In the genomic region with DNA sequence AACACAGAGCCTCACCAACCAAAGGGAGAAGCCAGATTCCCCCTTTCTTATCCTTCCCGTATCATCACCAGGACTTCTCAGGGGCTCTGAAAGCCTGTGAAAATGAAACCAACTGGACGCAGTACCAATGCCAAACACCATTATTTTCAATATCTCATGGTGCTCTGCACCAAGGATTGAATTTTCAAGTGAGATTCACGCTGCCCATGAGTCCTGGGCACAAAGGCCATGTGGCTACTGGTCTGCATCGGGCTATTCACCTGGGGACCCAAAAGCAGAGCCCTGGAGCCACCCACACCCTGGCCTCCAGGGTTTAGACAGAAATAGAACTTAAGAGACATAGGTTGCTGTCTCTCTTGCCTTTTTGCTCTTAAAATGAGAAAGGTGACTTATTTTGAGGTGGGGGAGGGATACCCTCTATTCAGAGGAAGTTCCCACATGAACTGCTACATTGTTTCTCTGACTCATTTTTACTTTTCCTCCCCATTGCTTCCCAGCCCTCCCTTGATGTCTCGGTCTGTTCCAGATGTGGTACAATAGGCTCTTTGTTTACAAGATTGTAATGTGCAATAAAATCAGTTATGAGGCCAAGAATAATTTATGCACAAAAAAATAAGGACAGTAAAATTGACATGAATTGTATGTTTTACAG, we compare ENCODE assay signal across 8 cellular contexts. TPM values are rescaled to one million over a fixed set of nuclear protein-coding genes. Genes with fewer than 3 reads are reported as not detected.
DNase-seq lines count a peak whose midpoint lies in the region; ATAC-seq and TF ChIP-seq lines count a peak whose summit lies in the region.

No MANE protein-coding gene starts in this region.

- H3K9me3 Mint-ChIP-seq in mesothelial cell of epicardium: peaks cover 4% of the 10 kb centered on the region

- no peaks in the 10 kb centered on the region for H3K27me3 Mint-ChIP-seq in mesothelial cell of epicardium (ENCODE audit: low read depth)

- no peak overlapping the region for H3K4me3 ChIP-seq in colonic mucosa

- H3K9me3 ChIP-seq in KOPT-K1 (ENCODE audit: insufficient read depth, low read length, poor library complexity, severe bottlenecking): no peaks in the 10 kb centered on the region
- no peaks in the 10 kb centered on the region for H3K9me3 ChIP-seq in colonic mucosa

- peaks cover 64% of the 10 kb centered on the region for H3K4me1 Mint-ChIP-seq in mesothelial cell of epicardium

- peak overlapping the region; percentile 13 for H3K27ac Mint-ChIP-seq in mesothelial cell of epicardium

- intact Hi-C loops in colonic mucosa (cut with DNase I): no loop called here

- H3K36me3 Mint-ChIP-seq in mesothelial cell of epicardium: peaks cover 4% of the 10 kb centered on the region

- H3K27ac ChIP-seq in KOPT-K1 (ENCODE audit: low read depth, low read length, poor library complexity, severe bottlenecking) (peak overlapping the region; percentile 85), colonic mucosa (peak overlapping the region; percentile 26)

- H3K4me1 ChIP-seq in colonic mucosa: no peaks in the 10 kb centered on the region

- H3K4me3 Mint-ChIP-seq in mesothelial cell of epicardium: no peak overlapping the region

- H3K36me3 ChIP-seq in KOPT-K1 (ENCODE audit: insufficient read depth, low read length): no peaks in the 10 kb centered on the region
- H3K36me3 ChIP-seq in colonic mucosa: no peaks in the 10 kb centered on the region

- ATAC-seq in HG03159 (IDR thresholded peaks at IDR 0.05; ENCODE audit: unreplicated experiment) (no peak), HG02981 (IDR thresholded peaks at IDR 0.05; ENCODE audit: unreplicated experiment) (no peak)

- in situ Hi-C loops in GM13977 (cut with MboI; ENCODE audit: low pct_unique_long_range_greater_than_20kb, low sequenced_read_pairs, unreplicated experiment): no loop called here

- H3K9ac ChIP-seq in colonic mucosa (ENCODE audit: low read depth in 2 of 2, low read length in 2 of 2): no peak overlapping the region

- peak; percentile 70 for DNase-seq in A172 (ENCODE audit: low spot score)
- no peak for DNase-seq in colonic mucosa
- DNase-seq in mesothelial cell of epicardium (ENCODE audit: low spot score in 2 of 2, unreplicated experiment in 2 of 2): no peak
- DNase-seq in GM13977 (ENCODE audit: low spot score): no peak
- DNase-seq in NCI-H2107 (lab: John Stamatoyannopoulos, UW): no peak

- TF ChIP-seq CTCF in colonic mucosa (IDR thresholded peaks at IDR 0.05) (no peak), mesothelial cell of epicardium (IDR thresholded peaks at IDR 0.05; ENCODE audit: unreplicated experiment) (no peak), GM13977 (IDR thresholded peaks at IDR 0.05; ENCODE audit: extremely low read depth, insufficient read depth, missing control alignments) (no peak)

- no peaks in the 10 kb centered on the region for H3K27me3 ChIP-seq in colonic mucosa

RNA-seq across cellular contexts. Expression of gene MAML3, which starts 55.4 kb away (rescaled TPM):
- 0.07 and 0.14 TPM in 2 replicates for total RNA-seq in A172 (2014; rRNA removed; shearing (Covaris generic))
- total RNA-seq in colonic mucosa (10 to 100 TPM in 1 of 2 donors, 1 to 10 TPM in 1; 9.3 to 10.1 TPM), mesothelial cell of epicardium (24.8 to 26.9 TPM (median 26.0 TPM) in 3 replicates)
